In genomic region chr6:158629376-158630221, GRCh38 we compare ENCODE assay signal across 9 cellular contexts. TPM values are rescaled to one million over a fixed set of nuclear protein-coding genes. Genes with fewer than 3 reads are reported as not detected.
DNase-seq lines count a peak whose midpoint lies in the region; ATAC-seq and TF ChIP-seq lines count a peak whose summit lies in the region.
"Had no signal": no experiment of that assay in that cellular context is flagged by ENCODE, and none has a peak within 500 bp of the region (broad histone marks: within the 10 kb centered on the region; RNA-seq: fewer than 3 reads in every experiment).

No MANE protein-coding gene starts in this region.

- H3K36me3 Mint-ChIP-seq in activated CD4-positive, alpha-beta T cell treated with anti-CD3 and anti-CD28 coated beads for 36 hours (ENCODE audit: low read depth): peaks cover 60% of the 10 kb centered on the region

- H3K9me3 ChIP-seq in skeletal muscle tissue (ENCODE audit: control insufficient read depth in 3 of 3, low read length in 3 of 3): no peaks in the 10 kb centered on the region
- H3K9me3 ChIP-seq: suprapubic skin had no signal

- ATAC-seq in activated CD4-positive, alpha-beta T cell treated with anti-CD3 and anti-CD28 coated beads for 36 hours: peak; percentile 77
- ATAC-seq in HG02938 (IDR thresholded peaks at IDR 0.05; ENCODE audit: unreplicated experiment) (no peak), GM21515 (IDR thresholded peaks at IDR 0.05; ENCODE audit: unreplicated experiment) (no peak)

- CTCF ChIA-PET in activated CD4-positive, alpha-beta T cell treated with anti-CD3 and anti-CD28 coated beads for 36 hours (lab: Charles Lee): interaction anchor here (0.7 to 1.6 kb wide), 8 partner anchors 12 to 341 kb away, joined by 3 to 9 read pairs (median 3); partner anchors contain the start of gene DYNLT1

- peak; percentile 4 for TF ChIP-seq CTCF in fibroblast of mammary gland (conservative IDR thresholded peaks at IDR 0.05; ENCODE audit: control insufficient read depth, insufficient read depth, low read depth, low read length)

- no peak overlapping the region for H3K4me3 Mint-ChIP-seq in activated CD4-positive, alpha-beta T cell treated with anti-CD3 and anti-CD28 coated beads for 36 hours

- POLR2A ChIA-PET in activated CD4-positive, alpha-beta T cell treated with anti-CD3 and anti-CD28 coated beads for 36 hours (lab: Charles Lee): interaction anchor here (0.7 to 2.6 kb wide), 5 partner anchors 15 to 418 kb away, joined by 3 to 21 read pairs (median 4); partner anchors contain the start of genes DYNLT1 and SYTL3

- peak overlapping the region in 2 of 3 donors; percentile 48 to 60 for H3K9ac ChIP-seq in skeletal muscle tissue (ENCODE audit: low read depth in 1 of 3, low read length in 3 of 3)

- H3K4me1 ChIP-seq in skeletal muscle tissue (ENCODE audit: control insufficient read depth in 3 of 3, insufficient read depth in 3 of 3, low read length in 3 of 3): peaks cover 30 to 44% (median 33%) of the 10 kb centered on the region in 3 donors

- peak; percentile 17 for DNase-seq in NCI-H82 (lab: John Stamatoyannopoulos, UW)
- no peak for DNase-seq in NCI-H82 treated with DMSO at 0.1 percent for 48 hours (lab: John Stamatoyannopoulos, UW; ENCODE audit: unreplicated experiment)
- peak; percentile 62 for DNase-seq in activated CD4-positive, alpha-beta T cell treated with anti-CD3 and anti-CD28 coated beads for 36 hours
- DNase-seq in fibroblast of mammary gland (ENCODE audit: low read depth): no peak
- no peak for DNase-seq in NK-92 treated with Interleukin-12 subunit alpha and Interleukin-12 subunit beta, amount 100 ng/mL, for 24 hours (lab: John Stamatoyannopoulos, UW)

- H3K9me3 Mint-ChIP-seq in activated CD4-positive, alpha-beta T cell treated with anti-CD3 and anti-CD28 coated beads for 36 hours (ENCODE audit: low read depth): no peaks in the 10 kb centered on the region

- peaks cover 14 to 31% (median 21%) of the 10 kb centered on the region in 3 donors for H3K36me3 ChIP-seq in skeletal muscle tissue (ENCODE audit: control insufficient read depth in 3 of 3, insufficient read depth in 3 of 3, low read length in 3 of 3)

- peaks cover 38% of the 10 kb centered on the region for H3K4me1 Mint-ChIP-seq in activated CD4-positive, alpha-beta T cell treated with anti-CD3 and anti-CD28 coated beads for 36 hours

- H3K27ac ChIP-seq in skeletal muscle tissue (ENCODE audit: low read depth, low read length): no peak overlapping the region
- H3K27ac ChIP-seq: suprapubic skin had no signal

- intact Hi-C loops in activated CD4-positive, alpha-beta T cell treated with anti-CD3 and anti-CD28 coated beads for 36 hours (cut with DNase I, micrococcal nuclease): loop anchor here in 1 of 2 experiments (2.0 kb wide), 1 partner anchor 61 kb away; no protein-coding TSS in a partner anchor

- H3K27me3 Mint-ChIP-seq in activated CD4-positive, alpha-beta T cell treated with anti-CD3 and anti-CD28 coated beads for 36 hours: no peaks in the 10 kb centered on the region

- peak overlapping the region; percentile 69 for H3K27ac Mint-ChIP-seq in activated CD4-positive, alpha-beta T cell treated with anti-CD3 and anti-CD28 coated beads for 36 hours

- H3K4me3 ChIP-seq in fibroblast of mammary gland (ENCODE audit: control insufficient read depth, low read depth, low read length): no peak overlapping the region
- no peak overlapping the region for H3K4me3 ChIP-seq in skeletal muscle tissue (ENCODE audit: low read length in 3 of 3)
- H3K4me3 ChIP-seq: suprapubic skin had no signal

- no peaks in the 10 kb centered on the region for H3K27me3 ChIP-seq in skeletal muscle tissue (ENCODE audit: control insufficient read depth in 3 of 3, insufficient read depth in 3 of 3, low read length in 3 of 3)
- H3K27me3 ChIP-seq: suprapubic skin had no signal

RNA-seq across cellular contexts. Expression of gene DYNLT1, which starts 14.9 kb away (rescaled TPM):
- total RNA-seq in activated CD4-positive, alpha-beta T cell treated with anti-CD3 and anti-CD28 coated beads for 36 hours: 100 to 1,000 TPM; 116 to 118 TPM
- total RNA-seq in skeletal muscle tissue: 32.4 TPM

RNA-seq across cellular contexts. Expression of gene SYTL3, which starts 20.3 kb away (rescaled TPM):
- 100 to 1,000 TPM; 163 to 180 TPM for total RNA-seq in activated CD4-positive, alpha-beta T cell treated with anti-CD3 and anti-CD28 coated beads for 36 hours
- total RNA-seq in skeletal muscle tissue: 5.7 TPM

Comparison
In these comparisons a context has a peak if more than half of its experiments do, and no peak if none do; other contexts are left out.
1. DNase-seq: peak in NCI-H82 (single experiment) and activated CD4-positive, alpha-beta T cell treated with anti-CD3 and anti-CD28 coated beads for 36 hours (single experiment); none in NCI-H82 treated with DMSO at 0.1 percent for 48 hours (single experiment), fibroblast of mammary gland (single experiment) and NK-92 treated with Interleukin-12 subunit alpha and Interleukin-12 subunit beta, amount 100 ng/mL, for 24 hours (single experiment).
2. RNA of gene SYTL3, which starts 20.3 kb away (total RNA-seq): 163 to 180 TPM in activated CD4-positive, alpha-beta T cell treated with anti-CD3 and anti-CD28 coated beads for 36 hours; 5.7 TPM in skeletal muscle tissue (single experiment); every median in the first group is over 10 times any median in the second.